ENCODE assay signal across 11 cellular contexts in genomic region chr5:157283434-157283833, GRCh38. TPM values are rescaled to one million over a fixed set of nuclear protein-coding genes. Genes with fewer than 3 reads are reported as not detected.
DNase-seq lines count a peak whose midpoint lies in the region; ATAC-seq and TF ChIP-seq lines count a peak whose summit lies in the region.
"Had no signal": no experiment of that assay in that cellular context is flagged by ENCODE, and none has a peak within 500 bp of the region (broad histone marks: within the 10 kb centered on the region; RNA-seq: fewer than 3 reads in every experiment).

No MANE protein-coding gene starts in this region.

- H3K23ac ChIP-seq in mesenchymal stem cell (ENCODE audit: low read length in 2 of 2) = no peak overlapping the region

- H3K4me1 Mint-ChIP-seq in activated naive CD4-positive, alpha-beta T cell treated with anti-CD3 and anti-CD28 coated beads, Interleukin-2, amount 10 ng/mL, durations not matched to agents 7 days and 5 days = peaks cover 89% of the 10 kb centered on the region
- H3K4me1 Mint-ChIP-seq in T-helper 1 cell treated with Interleukin-12 subunit alpha and Interleukin-12 subunit beta and Interleukin-4 antibody, amounts not matched to agents 30 μg/mL and 1 μg/mL, for 36 hours (ENCODE audit: low read depth) = peaks cover 66% of the 10 kb centered on the region
- H3K4me1 Mint-ChIP-seq in stimulated activated naive CD8-positive, alpha-beta T cell treated with anti-CD3 and anti-CD28 coated beads, Interleukin-15, Interleukin-2, amounts not matched to agents 100 ng/mL and 50 ng/mL, for 24 hours (ENCODE audit: low read depth) = peaks cover 93% of the 10 kb centered on the region

- H3K27ac ChIP-seq in A673 (ENCODE audit: low read depth, low read length, poor library complexity, severe bottlenecking) (no peak overlapping the region), mesenchymal stem cell (ENCODE audit: low read length, poor library complexity, severe bottlenecking) (no peak overlapping the region), body of pancreas (no peak overlapping the region)
- H3K27ac ChIP-seq: neural progenitor cell had no signal

- no peak overlapping the region for H2BK15ac ChIP-seq in mesenchymal stem cell (ENCODE audit: low read depth, poor library complexity, severe bottlenecking)

- ATAC-seq in HG03025 (IDR thresholded peaks at IDR 0.05; ENCODE audit: low FRiP score, unreplicated experiment) (peak; percentile 99), body of pancreas (no peak)

- no peaks in the 10 kb centered on the region for H3K27me3 Mint-ChIP-seq in activated naive CD4-positive, alpha-beta T cell treated with anti-CD3 and anti-CD28 coated beads, Interleukin-2, amount 10 ng/mL, durations not matched to agents 7 days and 5 days
- H3K27me3 Mint-ChIP-seq in T-helper 1 cell treated with Interleukin-12 subunit alpha and Interleukin-12 subunit beta and Interleukin-4 antibody, amounts not matched to agents 30 μg/mL and 1 μg/mL, for 36 hours (ENCODE audit: low read depth) = no peaks in the 10 kb centered on the region
- no peaks in the 10 kb centered on the region for H3K27me3 Mint-ChIP-seq in stimulated activated naive CD8-positive, alpha-beta T cell treated with anti-CD3 and anti-CD28 coated beads, Interleukin-15, Interleukin-2, amounts not matched to agents 100 ng/mL and 50 ng/mL, for 24 hours

- H2AK5ac ChIP-seq in mesenchymal stem cell (ENCODE audit: low read length, severe bottlenecking) = no peak overlapping the region

- H2BK120ac ChIP-seq in mesenchymal stem cell (ENCODE audit: low read depth, low read length) = no peak overlapping the region

- H3K36me3 ChIP-seq in A673 (ENCODE audit: insufficient read depth, low read length, poor library complexity, severe bottlenecking) (no peaks in the 10 kb centered on the region), mesenchymal stem cell (ENCODE audit: control insufficient read depth in 1 of 2, insufficient read depth in 2 of 2, low read depth in 1 of 2, low read length in 2 of 2) (peaks cover 2 to 13% of the 10 kb centered on the region in 2 experiments), body of pancreas (replicated peaks in 1 of 2; ENCODE audit: insufficient read depth in 1 of 2, low read depth in 2 of 2) (no peaks in the 10 kb centered on the region)
- H3K36me3 ChIP-seq: neural progenitor cell had no signal

- no peaks in the 10 kb centered on the region for H3K4me1 ChIP-seq in A673 (ENCODE audit: insufficient read depth, low read length, poor library complexity, severe bottlenecking)
- H3K4me1 ChIP-seq in mesenchymal stem cell (ENCODE audit: control insufficient read depth, insufficient read depth, low read depth, low read length) = peaks cover 8% of the 10 kb centered on the region
- H3K4me1 ChIP-seq in body of pancreas = no peaks in the 10 kb centered on the region
- H3K4me1 ChIP-seq: neural progenitor cell had no signal

- H3K9me3 ChIP-seq in A673 (ENCODE audit: low read depth, low read length, poor library complexity, severe bottlenecking) = no peaks in the 10 kb centered on the region
- no peaks in the 10 kb centered on the region for H3K9me3 ChIP-seq in mesenchymal stem cell (ENCODE audit: control insufficient read depth, low read length)
- H3K9me3 ChIP-seq in body of pancreas = no peaks in the 10 kb centered on the region

- no peak overlapping the region for H3K9ac ChIP-seq in mesenchymal stem cell (ENCODE audit: low read length)
- H3K9ac ChIP-seq: neural progenitor cell had no signal

- no peak overlapping the region for H2BK12ac ChIP-seq in mesenchymal stem cell (ENCODE audit: low read length in 2 of 2)

- H3K4me3 ChIP-seq in A673 (ENCODE audit: low read depth, low read length, poor library complexity, severe bottlenecking) (no peak overlapping the region), mesenchymal stem cell (ENCODE audit: insufficient read depth in 1 of 2, low read depth in 1 of 2, low read length in 2 of 2) (no peak overlapping the region), body of pancreas (no peak overlapping the region)
- H3K4me3 ChIP-seq: neural progenitor cell had no signal

- no peak overlapping the region for H3K4ac ChIP-seq in mesenchymal stem cell (ENCODE audit: low read depth in 1 of 2, low read length in 2 of 2)

- intact Hi-C loops in A673 (cut with micrococcal nuclease; ENCODE audit: unreplicated experiment) (no loop called here), body of pancreas (cut with DNase I) (no loop called here)

- 88% methylated on average over 3 of the region's 3 CpGs for WGBS in mesenchymal stem cell
- WGBS in body of pancreas, 2 donors = 72 to 93% methylated on average over 2 to 3 of the region's 3 CpGs

- peaks cover 21% of the 10 kb centered on the region for H3K79me1 ChIP-seq in mesenchymal stem cell (replicated peaks; ENCODE audit: low read length, poor library complexity, severe bottlenecking)

- no peak overlapping the region for H3K14ac ChIP-seq in mesenchymal stem cell (ENCODE audit: low read length in 2 of 2)

- POLR2A ChIA-PET in A673 (lab: Charles Lee; ENCODE audit: low non-redundant PET) = interaction anchor here (0.7 kb wide), 1 partner anchor 24 kb away, joined by 4 read pairs; no protein-coding TSS in a partner anchor

- no TSS peak for BruUV-seq in A673 (replicated peaks; lab: Mats Ljungman, UMichigan)

- peak overlapping the region; percentile 23 for H3K4me3 Mint-ChIP-seq in activated naive CD4-positive, alpha-beta T cell treated with anti-CD3 and anti-CD28 coated beads, Interleukin-2, amount 10 ng/mL, durations not matched to agents 7 days and 5 days
- peak overlapping the region; percentile 10 for H3K4me3 Mint-ChIP-seq in T-helper 1 cell treated with Interleukin-12 subunit alpha and Interleukin-12 subunit beta and Interleukin-4 antibody, amounts not matched to agents 30 μg/mL and 1 μg/mL, for 36 hours
- peak overlapping the region; percentile 20 for H3K4me3 Mint-ChIP-seq in stimulated activated naive CD8-positive, alpha-beta T cell treated with anti-CD3 and anti-CD28 coated beads, Interleukin-15, Interleukin-2, amounts not matched to agents 100 ng/mL and 50 ng/mL, for 24 hours
- H3K4me3 Mint-ChIP-seq: CD14-positive monocyte, neural progenitor cell had no signal

- H4K91ac ChIP-seq in mesenchymal stem cell (ENCODE audit: low read length) = no peak overlapping the region

- no peak overlapping the region for H3K18ac ChIP-seq in mesenchymal stem cell (ENCODE audit: low read depth in 1 of 2, low read length in 2 of 2)

- H3K36me3 Mint-ChIP-seq in activated naive CD4-positive, alpha-beta T cell treated with anti-CD3 and anti-CD28 coated beads, Interleukin-2, amount 10 ng/mL, durations not matched to agents 7 days and 5 days = peaks cover 62% of the 10 kb centered on the region
- H3K36me3 Mint-ChIP-seq in T-helper 1 cell treated with Interleukin-12 subunit alpha and Interleukin-12 subunit beta and Interleukin-4 antibody, amounts not matched to agents 30 μg/mL and 1 μg/mL, for 36 hours (ENCODE audit: low read depth) = peaks cover 41% of the 10 kb centered on the region
- peaks cover 64% of the 10 kb centered on the region for H3K36me3 Mint-ChIP-seq in stimulated activated naive CD8-positive, alpha-beta T cell treated with anti-CD3 and anti-CD28 coated beads, Interleukin-15, Interleukin-2, amounts not matched to agents 100 ng/mL and 50 ng/mL, for 24 hours (ENCODE audit: low read depth)

- H3K27me3 ChIP-seq in A673 (replicated peaks; ENCODE audit: insufficient read depth, low read depth, low read length, poor library complexity) (no peaks in the 10 kb centered on the region), mesenchymal stem cell (ENCODE audit: control insufficient read depth in 1 of 2, insufficient read depth in 1 of 2, low read length in 2 of 2) (no peaks in the 10 kb centered on the region), body of pancreas (no peaks in the 10 kb centered on the region)
- H3K27me3 ChIP-seq: neural progenitor cell had no signal

- H3K27ac Mint-ChIP-seq in activated naive CD4-positive, alpha-beta T cell treated with anti-CD3 and anti-CD28 coated beads, Interleukin-2, amount 10 ng/mL, durations not matched to agents 7 days and 5 days = peak overlapping the region; percentile 68
- peak overlapping the region; percentile 47 for H3K27ac Mint-ChIP-seq in T-helper 1 cell treated with Interleukin-12 subunit alpha and Interleukin-12 subunit beta and Interleukin-4 antibody, amounts not matched to agents 30 μg/mL and 1 μg/mL, for 36 hours
- peak overlapping the region; percentile 86 for H3K27ac Mint-ChIP-seq in stimulated activated naive CD8-positive, alpha-beta T cell treated with anti-CD3 and anti-CD28 coated beads, Interleukin-15, Interleukin-2, amounts not matched to agents 100 ng/mL and 50 ng/mL, for 24 hours
- H3K27ac Mint-ChIP-seq: neural progenitor cell had no signal

- CTCF ChIA-PET in activated naive CD4-positive, alpha-beta T cell treated with anti-CD3 and anti-CD28 coated beads, Interleukin-2, amount 10 ng/mL, durations not matched to agents 7 days and 5 days (lab: Charles Lee) = interaction anchor here (0.7 to 3.6 kb wide), 4 partner anchors 10 to 30 kb away, joined by 3 to 14 read pairs (median 3); no protein-coding TSS in a partner anchor
- CTCF ChIA-PET in A673 (lab: Charles Lee) = no interaction called here

- H2BK5ac ChIP-seq in mesenchymal stem cell (ENCODE audit: low read depth, low read length, poor library complexity, severe bottlenecking) = no peak overlapping the region

- no peak for TF ChIP-seq POLR2A in body of pancreas (IDR thresholded peaks at IDR 0.05)

- no peak overlapping the region for H3K4me2 ChIP-seq in mesenchymal stem cell (ENCODE audit: low read length, poor library complexity, severe bottlenecking)
- H3K4me2 ChIP-seq: neural progenitor cell had no signal

- H4K8ac ChIP-seq in mesenchymal stem cell (ENCODE audit: low read length) = no peak overlapping the region

- peaks cover 9% of the 10 kb centered on the region for H3K9me3 Mint-ChIP-seq in activated naive CD4-positive, alpha-beta T cell treated with anti-CD3 and anti-CD28 coated beads, Interleukin-2, amount 10 ng/mL, durations not matched to agents 7 days and 5 days
- peaks cover 7% of the 10 kb centered on the region for H3K9me3 Mint-ChIP-seq in T-helper 1 cell treated with Interleukin-12 subunit alpha and Interleukin-12 subunit beta and Interleukin-4 antibody, amounts not matched to agents 30 μg/mL and 1 μg/mL, for 36 hours
- H3K9me3 Mint-ChIP-seq in stimulated activated naive CD8-positive, alpha-beta T cell treated with anti-CD3 and anti-CD28 coated beads, Interleukin-15, Interleukin-2, amounts not matched to agents 100 ng/mL and 50 ng/mL, for 24 hours = peaks cover 9% of the 10 kb centered on the region
- H3K9me3 Mint-ChIP-seq: CD14-positive monocyte, neural progenitor cell had no signal

- H2AFZ ChIP-seq in mesenchymal stem cell (ENCODE audit: low read depth, low read length) = no peak overlapping the region
- H2AFZ ChIP-seq: neural progenitor cell had no signal

- TF ChIP-seq CTCF in A673 (conservative IDR thresholded peaks at IDR 0.05; ENCODE audit: low read depth, low read length) (no peak), body of pancreas (IDR thresholded peaks at IDR 0.05) (no peak)

- DNase-seq in activated naive CD4-positive, alpha-beta T cell treated with anti-CD3 and anti-CD28 coated beads, Interleukin-2, amount 10 ng/mL, durations not matched to agents 7 days and 5 days = peak; percentile 69
- no peak for DNase-seq in activated naive CD4-positive, alpha-beta T cell treated with Interleukin-2 at 50 U/mL for 16 hours
- DNase-seq in A673 (ENCODE audit: low spot score) (no peak), mesenchymal stem cell (no peak), body of pancreas (no peak)
- DNase-seq: NCI-H1092 had no signal

RNA-seq across cellular contexts. Expression of gene CYFIP2, which starts 17.5 kb away (rescaled TPM):
- total RNA-seq in A673 (2021) (17.2 and 20.1 TPM in 2 replicates), body of pancreas (10 to 100 TPM; 15.6 to 22.1 TPM)
- 5.5 TPM for polyA plus RNA-seq in mesenchymal stem cell (2013, experiment 1 of 2)
- polyA plus RNA-seq in mesenchymal stem cell (2013, experiment 2 of 2) = 5.4 TPM
